11 cellular contexts compared by ENCODE assay signal in genomic region chr5:55538621-55539020, GRCh38. TPM values are rescaled to one million over a fixed set of nuclear protein-coding genes. Genes with fewer than 3 reads are reported as not detected.
DNase-seq lines count a peak whose midpoint lies in the region; ATAC-seq, FAIRE-seq and TF ChIP-seq lines count a peak whose summit lies in the region.
"Had no signal": no experiment of that assay in that cellular context is flagged by ENCODE, and none has a peak within 500 bp of the region (broad histone marks: within the 10 kb centered on the region; RNA-seq: fewer than 3 reads in every experiment).

No MANE protein-coding gene starts in this region.

- H3K79me2 ChIP-seq in GM23248 (ENCODE audit: insufficient read depth) (peaks cover 3% of the 10 kb centered on the region), SU-DHL-6 (ENCODE audit: insufficient read depth, low read length) (peaks cover 8% of the 10 kb centered on the region), mesendoderm (ENCODE audit: control insufficient read depth, insufficient read depth, low read length) (peaks cover 8% of the 10 kb centered on the region)

- H2AFZ ChIP-seq in GM23248 (peak overlapping the region; percentile 76), SU-DHL-6 (ENCODE audit: low read depth, low read length, severe bottlenecking) (peak overlapping the region; percentile 42)

- peak overlapping the region; percentile 14 for H3K9ac ChIP-seq in GM23248
- peak overlapping the region; percentile 55 for H3K9ac ChIP-seq in SU-DHL-6 (ENCODE audit: low read length)
- H3K9ac ChIP-seq in mesendoderm (ENCODE audit: low read length) = no peak overlapping the region

- no peak overlapping the region for H3K23ac ChIP-seq in mesendoderm (ENCODE audit: low read length)

- H3K9me3 ChIP-seq in GM23248 (ENCODE audit: low read depth) = no peaks in the 10 kb centered on the region
- no peaks in the 10 kb centered on the region for H3K9me3 ChIP-seq in SU-DHL-6 (ENCODE audit: insufficient read depth, low read length)
- no peaks in the 10 kb centered on the region for H3K9me3 ChIP-seq in pancreas

- no peaks in the 10 kb centered on the region for H3K79me1 ChIP-seq in mesendoderm (ENCODE audit: low read length)

- H3K4me2 ChIP-seq in GM23248 (ENCODE audit: unreplicated experiment) = peak overlapping the region; percentile 76
- peak overlapping the region; percentile 96 for H3K4me2 ChIP-seq in SU-DHL-6 (ENCODE audit: low read depth, low read length, poor library complexity, severe bottlenecking)
- no peak overlapping the region for H3K4me2 ChIP-seq in mesendoderm (ENCODE audit: low read length)

- H3K4me1 ChIP-seq in GM23248 (ENCODE audit: insufficient read depth) (peaks cover 12% of the 10 kb centered on the region; the same call in 1 of the 2 replicates), mesendoderm (ENCODE audit: control insufficient read depth, low read depth, low read length) (peaks cover 5% of the 10 kb centered on the region), pancreas (peaks cover 0 to 6% (median 0%) of the 10 kb centered on the region in 3 donors)

- in situ Hi-C loops in GM23248 (cut with MboI) = no loop called here

- no peak overlapping the region for H3K4ac ChIP-seq in mesendoderm (ENCODE audit: low read depth, low read length)

- H3K56ac ChIP-seq in mesendoderm (ENCODE audit: low read length) = no peak overlapping the region

- no peak for FAIRE-seq in pancreas (lab: Jason Lieb, UNC)

- no peaks in the 10 kb centered on the region for H3K27me3 ChIP-seq in GM23248 (replicated peaks; ENCODE audit: insufficient read depth)
- H3K27me3 ChIP-seq in SU-DHL-6 (ENCODE audit: low read length) = no peaks in the 10 kb centered on the region
- no peaks in the 10 kb centered on the region for H3K27me3 ChIP-seq in mesendoderm (ENCODE audit: insufficient read depth, low read length, poor library complexity)
- no peaks in the 10 kb centered on the region for H3K27me3 ChIP-seq in pancreas

- peak overlapping the region; percentile 27 for H2BK15ac ChIP-seq in mesendoderm (replicated peaks; ENCODE audit: low read depth)

- H3K27ac ChIP-seq in GM23248 = peak overlapping the region; percentile 37
- peak overlapping the region; percentile 91 for H3K27ac ChIP-seq in SU-DHL-6 (ENCODE audit: low read depth, low read length)
- no peak overlapping the region for H3K27ac ChIP-seq in mesendoderm (ENCODE audit: low read depth, low read length)
- H3K27ac ChIP-seq in pancreas = no peak overlapping the region

- no peaks in the 10 kb centered on the region for H3K9me2 ChIP-seq in GM23248 (ENCODE audit: insufficient read depth)
- H3K9me2 ChIP-seq in SU-DHL-6 (replicated peaks; ENCODE audit: insufficient read depth, low read length) = no peaks in the 10 kb centered on the region

- intact Hi-C loops in pancreas (cut with DNase I) = no loop called here

- no peak overlapping the region for H2BK5ac ChIP-seq in mesendoderm (ENCODE audit: low read length)

- peak overlapping the region; percentile 54 for H2BK120ac ChIP-seq in mesendoderm (ENCODE audit: low read depth, low read length)

- no peak overlapping the region for H4K5ac ChIP-seq in mesendoderm (ENCODE audit: low read length)

- peak overlapping the region; percentile 36 for H3K4me3 ChIP-seq in GM23248
- H3K4me3 ChIP-seq in SU-DHL-6 (ENCODE audit: insufficient read depth, low read length, poor library complexity, severe bottlenecking) = peak overlapping the region; percentile 53
- H3K4me3 ChIP-seq in mesendoderm (ENCODE audit: low read length) = no peak overlapping the region
- no peak overlapping the region for H3K4me3 ChIP-seq in pancreas

- H2AK5ac ChIP-seq in mesendoderm (ENCODE audit: low read length) = no peak overlapping the region

- H3K36me3 ChIP-seq in GM23248 (ENCODE audit: low read depth) (no peaks in the 10 kb centered on the region), SU-DHL-6 (ENCODE audit: low read length) (no peaks in the 10 kb centered on the region), mesendoderm (ENCODE audit: control insufficient read depth, insufficient read depth, low read length) (no peaks in the 10 kb centered on the region), pancreas (no peaks in the 10 kb centered on the region)

- no peak overlapping the region for H4K8ac ChIP-seq in mesendoderm (ENCODE audit: low read depth, low read length)

- no peak overlapping the region for H3K18ac ChIP-seq in mesendoderm (ENCODE audit: low read length)

- H4K20me1 ChIP-seq in GM23248 (ENCODE audit: insufficient read depth) (no peaks in the 10 kb centered on the region), SU-DHL-6 (ENCODE audit: low read depth, low read length) (no peaks in the 10 kb centered on the region)

- 3 to 6% methylated on average over 2 of the region's 2 CpGs for WGBS in GM23248 (ENCODE audit: low coverage in 1 of 2, low lambda C conversion rate in 2 of 2, missing lambda C conversion rate in 2 of 2), 2 experiments
- no CpG with 5 or more reads among the region's 2 CpGs for WGBS in mesendoderm (ENCODE audit: extremely low coverage, insufficient coverage, low lambda C conversion rate)
- WGBS in pancreas, 2 donors = 48 to 71% methylated on average over 2 of the region's 2 CpGs

- no peak for TF ChIP-seq CTCF in GM10266 (IDR thresholded peaks at IDR 0.05; ENCODE audit: control insufficient read depth, insufficient read depth, low read depth, missing control alignments)
- no peak for TF ChIP-seq CTCF in SU-DHL-6 (IDR thresholded peaks at IDR 0.05; ENCODE audit: insufficient read depth, low read length, poor library complexity, severe bottlenecking)
- TF ChIP-seq CTCF in pancreas (IDR thresholded peaks at IDR 0.05) = no peak

- peak; percentile 66 for DNase-seq in GM10266 (ENCODE audit: extremely low spot score)
- DNase-seq in GM23248 = peak; percentile 19
- no peak for DNase-seq in mesendoderm
- DNase-seq in pancreas = no peak
- no peak for DNase-seq in COLO668 (lab: John Stamatoyannopoulos, UW; ENCODE audit: unreplicated experiment)
- no peak for DNase-seq in retina
- DNase-seq: activated CD4-positive, alpha-beta T cell treated with anti-CD3 and anti-CD28 coated beads for 36 hours; effector CD8-positive, alpha-beta T cell; NCI-H510A had no signal

- 0 out of 2 replicates have a peak, but pooled peaks cover 13% of the 10 kb centered on the region for H3F3A ChIP-seq in GM23248 (ENCODE audit: insufficient read depth)
- peaks cover 43% of the 10 kb centered on the region for H3F3A ChIP-seq in SU-DHL-6 (ENCODE audit: insufficient read depth)

- ATAC-seq in pancreas = no peak
- ATAC-seq in HG03045 (IDR thresholded peaks at IDR 0.05; ENCODE audit: unreplicated experiment) = no peak
- ATAC-seq: activated CD4-positive, alpha-beta T cell treated with anti-CD3 and anti-CD28 coated beads for 36 hours had no signal

RNA-seq across cellular contexts. Expression of gene PLPP1, which starts 3.9 kb away (rescaled TPM):
- total RNA-seq in GM23248 (2014; rRNA removed; shearing (Covaris generic)) = 65.1 and 78.6 TPM in 2 replicates
- polyA plus RNA-seq in GM23248 (2016; fragmentation: Nextera tagmentation; extraction: Ambion mirVana) (58.1 and 63.5 TPM in 2 replicates), pancreas (10 to 100 TPM; 23.8 to 34.9 TPM)
- 14.6 TPM for polyA plus RNA-seq in mesendoderm (2013, experiment 1 of 2)
- polyA plus RNA-seq in mesendoderm (2013, experiment 2 of 2) = 14.9 TPM
- total RNA-seq in pancreas = 10 to 100 TPM; 11.5 to 28.0 (median 17.1) TPM

Comparison
In these comparisons a context has a peak if more than half of its experiments do, and no peak if none do; other contexts are left out.
1. DNase-seq: peak in GM10266 (single experiment) and GM23248 (single experiment); none in mesendoderm (single experiment), pancreas (0 of 6), COLO668 (single experiment) and retina (single experiment).
2. H3K27ac ChIP-seq: peak in GM23248 (single experiment) and SU-DHL-6 (single experiment); none in mesendoderm (single experiment) and pancreas (0 of 4).
3. H3K4me3 ChIP-seq: peak in GM23248 (single experiment) and SU-DHL-6 (single experiment); none in mesendoderm (single experiment) and pancreas (0 of 4).